Comparison of ENCODE assay signal across 16 cellular contexts in genomic region chr2:23542390-23542789, GRCh38.
"Had no signal": no experiment of that assay in that cellular context is flagged by ENCODE, and none has a peak within 500 bp of the region (broad histone marks: within the 10 kb centered on the region; RNA-seq: fewer than 3 reads in every experiment).

No MANE protein-coding gene starts in this region.

- H3K27me3 ChIP-seq: cardiac muscle cell, esophagus muscularis mucosa, tibial artery had no signal

- H3K27ac ChIP-seq: cardiac muscle cell, esophagus muscularis mucosa, lower lobe of right lung, tibial artery had no signal

- H3K4me3 ChIP-seq: cardiac muscle cell, esophagus muscularis mucosa, lower lobe of right lung, prostate gland, tibial artery had no signal

- H3K9me3 ChIP-seq: esophagus muscularis mucosa, lower lobe of right lung, prostate gland, tibial artery had no signal

- DNase-seq: activated CD4-positive, alpha-beta T cell treated with anti-CD3 and anti-CD28 coated beads, Interleukin-2, amount 50 U/mL, for 4 hours; activated gamma-delta T cell; amniotic stem cell; effector memory CD4-positive, alpha-beta T cell; immature natural killer cell; kidney glomerular epithelial cell; lower lobe of right lung; natural killer cell; nucleus accumbens; stimulated activated CD4-positive, alpha-beta T cell treated with anti-CD3 and anti-CD28 coated beads, Interleukin-2, amount 100 ng/mL, for 24 hours; stimulated activated naive CD8-positive, alpha-beta T cell treated with anti-CD3 and anti-CD28 coated beads, Interleukin-15, Interleukin-2, amounts not matched to agents 100 U/mL and 50 U/mL, for 24 hours; substantia nigra; tibial artery had no signal

- H3K36me3 ChIP-seq: cardiac muscle cell, esophagus muscularis mucosa, lower lobe of right lung, prostate gland, tibial artery had no signal

- H3K4me1 ChIP-seq: lower lobe of right lung, prostate gland had no signal

- ATAC-seq: lower lobe of right lung; natural killer cell; stimulated activated naive CD8-positive, alpha-beta T cell treated with anti-CD3 and anti-CD28 coated beads, Interleukin-15, Interleukin-2, amounts not matched to agents 100 U/mL and 50 U/mL, for 24 hours had no signal
